17 cellular contexts compared by ENCODE assay signal in the genomic region with DNA sequence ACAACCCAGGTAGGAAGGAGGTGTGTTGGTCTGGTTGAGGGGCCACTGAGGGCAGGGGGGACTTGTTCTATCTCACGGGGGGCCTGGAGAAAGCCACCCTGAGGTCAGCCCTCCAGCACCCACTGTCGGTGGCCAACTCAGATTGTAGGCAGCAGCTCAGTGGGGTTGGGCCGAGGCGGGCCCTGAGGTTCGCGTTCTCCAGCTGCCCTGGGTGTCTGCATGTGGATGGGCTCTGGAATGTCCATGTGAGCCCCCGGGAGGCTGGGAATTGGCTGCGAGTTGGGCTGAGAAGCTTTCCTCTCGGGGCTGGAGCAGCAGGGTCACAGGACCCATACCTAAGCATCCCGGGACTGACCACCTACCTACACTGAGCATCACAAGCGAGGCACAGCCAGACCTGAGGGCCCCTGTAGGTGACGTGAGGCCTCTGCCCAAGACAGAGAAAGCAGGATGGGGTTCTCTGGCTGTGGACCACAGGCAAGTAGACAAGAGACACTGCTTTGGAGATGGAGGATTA.
DNase-seq lines count a peak whose midpoint lies in the region; ATAC-seq, FAIRE-seq and TF ChIP-seq lines count a peak whose summit lies in the region.
"Had no signal": no experiment of that assay in that cellular context is flagged by ENCODE, and none has a peak within 500 bp of the region (broad histone marks: within the 10 kb centered on the region; RNA-seq: fewer than 3 reads in every experiment).

No MANE protein-coding gene starts in this region.

- no peaks in the 10 kb centered on the region for H3K79me2 ChIP-seq in HepG2 (ENCODE audit: insufficient read depth, low read length)

- peaks cover 2 to 29% of the 10 kb centered on the region in 2 experiments; a peak in 2 of 5 replicates for H3K27me3 ChIP-seq in HepG2 (ENCODE audit: control insufficient read depth in 1 of 2, insufficient read depth in 2 of 2, low read length in 2 of 2)
- no peaks in the 10 kb centered on the region for H3K27me3 ChIP-seq in right lobe of liver

- H3K27ac ChIP-seq in HepG2 (ENCODE audit: extremely low read length, insufficient read depth, low read length) = no peak overlapping the region
- H3K27ac ChIP-seq in right lobe of liver = no peak overlapping the region
- H3K27ac ChIP-seq: GM23248 had no signal

- H4K20me1 ChIP-seq in HepG2 (ENCODE audit: insufficient read depth, low read length) = no peaks in the 10 kb centered on the region

- H3K4me1 ChIP-seq in HepG2 (ENCODE audit: insufficient read depth, low read length) = peaks cover 30% of the 10 kb centered on the region
- no peaks in the 10 kb centered on the region for H3K4me1 ChIP-seq in right lobe of liver

- H3K4me3 ChIP-seq in HepG2 (replicated peaks in 1 of 3; ENCODE audit: insufficient read depth in 1 of 3, low read depth in 2 of 3, low read length in 3 of 3) = no peak overlapping the region
- no peak overlapping the region for H3K4me3 ChIP-seq in right lobe of liver
- H3K4me3 ChIP-seq: GM23248 had no signal

- TF ChIP-seq CTCF in HepG2 (CRISPR knock-in tag; IDR thresholded peaks at IDR 0.05) (no peak), right lobe of liver (IDR thresholded peaks at IDR 0.05) (no peak), endothelial cell (IDR thresholded peaks at IDR 0.05; ENCODE audit: unreplicated experiment) (no peak), progenitor cell of endocrine pancreas (IDR thresholded peaks at IDR 0.05; ENCODE audit: unreplicated experiment) (no peak)

- H3K36me3 Mint-ChIP-seq in endothelial cell (ENCODE audit: low read depth, unreplicated experiment) (no peaks in the 10 kb centered on the region), progenitor cell of endocrine pancreas (ENCODE audit: insufficient read depth) (no peaks in the 10 kb centered on the region)

- CTCF ChIA-PET in HepG2 (lab: Yijun Ruan, JAX; ENCODE audit: low intra/inter-chr PET ratio, low total read pairs) = no interaction called here

- FAIRE-seq in HepG2 (lab: Jason Lieb, UNC) = no peak
- FAIRE-seq: A204.1, H54 had no signal

- peak overlapping the region; percentile 68 for H2AFZ ChIP-seq in HepG2 (ENCODE audit: low read length)
- H2AFZ ChIP-seq: GM23248 had no signal

- H3K9me3 Mint-ChIP-seq in endothelial cell (ENCODE audit: unreplicated experiment) = no peaks in the 10 kb centered on the region
- no peaks in the 10 kb centered on the region for H3K9me3 Mint-ChIP-seq in progenitor cell of endocrine pancreas (ENCODE audit: low read depth)
- H3K9me3 Mint-ChIP-seq: IgD-negative memory B cell had no signal

- TF ChIP-seq EP300 in HepG2 (IDR thresholded peaks at IDR 0.05; ENCODE audit: low read depth in 2 of 2, low read length in 2 of 2) (no peak), HepG2 (CRISPR knock-in tag; IDR thresholded peaks at IDR 0.05; ENCODE audit: borderline replicate concordance) (no peak)

- ATAC-seq in HepG2 (peak; percentile 17; the same call in 1 of the 3 replicates), right lobe of liver (no peak), GM19467 (IDR thresholded peaks at IDR 0.05; ENCODE audit: unreplicated experiment) (no peak), HG02870 (IDR thresholded peaks at IDR 0.05; ENCODE audit: unreplicated experiment) (no peak), GM18517 (IDR thresholded peaks at IDR 0.05; ENCODE audit: unreplicated experiment) (no peak)
- ATAC-seq: HCT116 had no signal

- H3K9ac ChIP-seq in HepG2 (ENCODE audit: insufficient read depth, low read depth, low read length) = no peak overlapping the region
- H3K9ac ChIP-seq: GM23248 had no signal

- no peak for TF ChIP-seq RAD21 in HepG2 (CRISPR knock-in tag; IDR thresholded peaks at IDR 0.05)

- no peak for TF ChIP-seq POLR2A in HepG2 (IDR thresholded peaks at IDR 0.05; ENCODE audit: insufficient read depth in 1 of 2, low read depth in 2 of 2, low read length in 2 of 2)
- no peak for TF ChIP-seq POLR2A in right lobe of liver (IDR thresholded peaks at IDR 0.05)

- no peak overlapping the region for H3K4me2 ChIP-seq in HepG2 (ENCODE audit: low read depth, low read length)

- H3K36me3 ChIP-seq in HepG2 (replicated peaks in 1 of 2; ENCODE audit: control insufficient read depth in 1 of 2, insufficient read depth in 2 of 2, low read length in 2 of 2) = no peaks in the 10 kb centered on the region
- no peaks in the 10 kb centered on the region for H3K36me3 ChIP-seq in right lobe of liver

- POLR2A ChIA-PET in HepG2 (lab: Yijun Ruan, JAX) = no interaction called here

- H3K4me3 Mint-ChIP-seq in endothelial cell (ENCODE audit: unreplicated experiment) (no peak overlapping the region), progenitor cell of endocrine pancreas (ENCODE audit: low read depth) (no peak overlapping the region)
- H3K4me3 Mint-ChIP-seq: B cell; CD8-positive, alpha-beta memory T cell; IgD-negative memory B cell had no signal

- DNase-seq in HepG2 (ENCODE audit: low spot score) (no peak), right lobe of liver (no peak), endothelial cell (ENCODE audit: low spot score) (no peak), progenitor cell of endocrine pancreas (ENCODE audit: low spot score, unreplicated experiment) (no peak)
- DNase-seq: Caco-2; CD8-positive, alpha-beta memory T cell; DMS53; GF-D8; GM23248 had no signal

- H3K27me3 Mint-ChIP-seq in endothelial cell (ENCODE audit: unreplicated experiment) (peaks cover 6% of the 10 kb centered on the region), progenitor cell of endocrine pancreas (no peaks in the 10 kb centered on the region)
- H3K27me3 Mint-ChIP-seq: B cell, IgD-negative memory B cell had no signal

- WGBS in HepG2 (ENCODE audit: low lambda C conversion rate) = 53% methylated on average over 11 of the region's 12 CpGs
- no CpG with 5 or more reads among the region's 12 CpGs for WGBS in right lobe of liver (ENCODE audit: insufficient coverage, low coverage, low lambda C conversion rate, missing lambda C conversion rate)

- no TSS peak for BruUV-seq in HepG2 (replicated peaks; lab: Mats Ljungman, UMichigan)

- H3K4me1 Mint-ChIP-seq in endothelial cell (ENCODE audit: unreplicated experiment) (peaks cover 14% of the 10 kb centered on the region), progenitor cell of endocrine pancreas (ENCODE audit: low read depth) (peaks cover 6% of the 10 kb centered on the region)
- H3K4me1 Mint-ChIP-seq: B cell; CD8-positive, alpha-beta memory T cell; IgD-negative memory B cell had no signal

- H3K9me3 ChIP-seq in HepG2 (ENCODE audit: low read length) (no peaks in the 10 kb centered on the region), right lobe of liver (no peaks in the 10 kb centered on the region)
- H3K9me3 ChIP-seq: Caco-2 had no signal

- H3K27ac Mint-ChIP-seq in endothelial cell (ENCODE audit: unreplicated experiment) = peak overlapping the region; percentile 16
- peak overlapping the region; percentile 67 for H3K27ac Mint-ChIP-seq in progenitor cell of endocrine pancreas
- H3K27ac Mint-ChIP-seq: B cell had no signal

- intact Hi-C loops in HepG2 (cut with micrococcal nuclease; ENCODE audit: unreplicated experiment) (no loop called here), right lobe of liver (cut with DNase I) (no loop called here)

- in situ Hi-C loops in HepG2 (cut with HindIII; ENCODE audit: extremely low pct_ligation_motif_present, low pct_unique_long_range_greater_than_20kb) = no loop called here

TF ChIP-seq in HepG2, 621 proteins besides CTCF, POLR2A, EP300 and RAD21 (continues in another document):
- TF ChIP-seq KDM1A (CRISPR knock-in tag; IDR thresholded peaks at IDR 0.05) (no peak), KLF16 (CRISPR knock-in tag; IDR thresholded peaks at IDR 0.05) (no peak), ZNF746 (CRISPR knock-in tag; IDR thresholded peaks at IDR 0.05) (no peak), ZNF549 (CRISPR knock-in tag; IDR thresholded peaks at IDR 0.05) (no peak), CSRNP1 (CRISPR knock-in tag; IDR thresholded peaks at IDR 0.05) (no peak), HHEX (CRISPR knock-in tag; IDR thresholded peaks at IDR 0.05) (no peak), SSRP1 (CRISPR knock-in tag; IDR thresholded peaks at IDR 0.05) (no peak), TEAD3 (CRISPR knock-in tag; optimal IDR thresholded peaks at IDR 0.05; ENCODE audit: borderline replicate concordance) (no peak), RFXANK (CRISPR knock-in tag; IDR thresholded peaks at IDR 0.05) (no peak), ZMYM4 (CRISPR knock-in tag; IDR thresholded peaks at IDR 0.05) (no peak), ZNF18 (CRISPR knock-in tag; IDR thresholded peaks at IDR 0.05; ENCODE audit: insufficient replicate concordance) (no peak), ARNT (IDR thresholded peaks at IDR 0.05) (no peak), DR1 (CRISPR knock-in tag; IDR thresholded peaks at IDR 0.05) (no peak), HDAC6 (IDR thresholded peaks at IDR 0.05; ENCODE audit: low read depth, low read length) (no peak)
